In genomic region chr3:194986208-194987043, GRCh38 we compare ENCODE assay signal across 10 cellular contexts.
DNase-seq lines count a peak whose midpoint lies in the region; ATAC-seq and TF ChIP-seq lines count a peak whose summit lies in the region.
"Had no signal": no experiment of that assay in that cellular context is flagged by ENCODE, and none has a peak within 500 bp of the region (broad histone marks: within the 10 kb centered on the region; RNA-seq: fewer than 3 reads in every experiment).

No MANE protein-coding gene starts in this region.

- H3K9me3 ChIP-seq in MG63, result peaks cover 3% of the 10 kb centered on the region
- no peaks in the 10 kb centered on the region for H3K9me3 ChIP-seq in hepatocyte (ENCODE audit: low read depth)
- H3K9me3 ChIP-seq in ovary, result no peaks in the 10 kb centered on the region

- no peaks in the 10 kb centered on the region for H3K79me2 ChIP-seq in hepatocyte

- H3K4me1 ChIP-seq in hepatocyte (ENCODE audit: insufficient read depth), result no peaks in the 10 kb centered on the region
- H3K4me1 ChIP-seq in ovary (ENCODE audit: insufficient read depth), result peaks cover 3% of the 10 kb centered on the region

- no peak for TF ChIP-seq POLR2A in ovary (IDR thresholded peaks at IDR 0.05)

- intact Hi-C loops in ovary (cut with DNase I), result no loop called here

- H3K27me3 ChIP-seq in MG63 (no peaks in the 10 kb centered on the region), hepatocyte (no peaks in the 10 kb centered on the region), ovary (no peaks in the 10 kb centered on the region)

- DNase-seq in AML-193 (lab: John Stamatoyannopoulos, UW) (peak; percentile 97), MG63 (peak; percentile 57), left kidney (ENCODE audit: low read depth, low spot score) (peak; percentile 48), hippocampal formation (lab: John Stamatoyannopoulos, UW) (no peak), hepatocyte (ENCODE audit: low spot score) (no peak), hepatic stellate cell (ENCODE audit: low spot score) (no peak), ovary (no peak)
- DNase-seq: NCI-H345 had no signal

- no peak overlapping the region for H3K27ac ChIP-seq in hepatocyte
- H3K27ac ChIP-seq in ovary, result no peak overlapping the region

- H3K4me3 Mint-ChIP-seq in activated T-helper 17 cell treated with anti-CD3 and anti-CD28 coated beads, Interleukin-2, amount 50 U/mL, for 72 hours, result no peak overlapping the region
- H3K4me3 Mint-ChIP-seq: activated T-helper 1 cell treated with anti-CD3 and anti-CD28 coated beads, Interleukin-12 subunit alpha, Interleukin-12 subunit beta, Interleukin-2, Interleukin-4 antibody, amounts not matched to agents 30 ng/mL and 10 ng/mL and 1 ng/mL, durations not matched to agents 14 hours and 24 hours and 36 hours had no signal

- peaks cover 3% of the 10 kb centered on the region for H3K9me3 Mint-ChIP-seq in activated T-helper 17 cell treated with anti-CD3 and anti-CD28 coated beads, Interleukin-2, amount 50 U/mL, for 72 hours
- H3K9me3 Mint-ChIP-seq: activated T-helper 1 cell treated with anti-CD3 and anti-CD28 coated beads, Interleukin-12 subunit alpha, Interleukin-12 subunit beta, Interleukin-2, Interleukin-4 antibody, amounts not matched to agents 30 ng/mL and 10 ng/mL and 1 ng/mL, durations not matched to agents 14 hours and 24 hours and 36 hours had no signal

- H3K27ac Mint-ChIP-seq in activated T-helper 17 cell treated with anti-CD3 and anti-CD28 coated beads, Interleukin-2, amount 50 U/mL, for 72 hours, result no peak overlapping the region
- H3K27ac Mint-ChIP-seq: activated T-helper 1 cell treated with anti-CD3 and anti-CD28 coated beads, Interleukin-12 subunit alpha, Interleukin-12 subunit beta, Interleukin-2, Interleukin-4 antibody, amounts not matched to agents 30 ng/mL and 10 ng/mL and 1 ng/mL, durations not matched to agents 14 hours and 24 hours and 36 hours had no signal

- no peak overlapping the region for H3K4me3 ChIP-seq in MG63
- H3K4me3 ChIP-seq in hepatocyte, result no peak overlapping the region
- no peak overlapping the region for H3K4me3 ChIP-seq in ovary

- H3K36me3 ChIP-seq in MG63 (no peaks in the 10 kb centered on the region), hepatocyte (replicated peaks; ENCODE audit: insufficient read depth, low read depth) (no peaks in the 10 kb centered on the region), ovary (no peaks in the 10 kb centered on the region)

- H4K20me1 ChIP-seq in hepatocyte (ENCODE audit: insufficient read depth, poor library complexity, severe bottlenecking), result no peaks in the 10 kb centered on the region

- TF ChIP-seq CTCF in hepatocyte (IDR thresholded peaks at IDR 0.05; ENCODE audit: poor library complexity), result no peak
- no peak for TF ChIP-seq CTCF in ovary (IDR thresholded peaks at IDR 0.05)

- no peaks in the 10 kb centered on the region for H3K4me1 Mint-ChIP-seq in activated T-helper 17 cell treated with anti-CD3 and anti-CD28 coated beads, Interleukin-2, amount 50 U/mL, for 72 hours

- 86% methylated on average over 17 of the region's 17 CpGs for WGBS in hepatocyte (ENCODE audit: low lambda C conversion rate, missing lambda C conversion rate)
- 85 to 91% (median 88%) methylated on average over 17 of the region's 17 CpGs for WGBS in ovary, 3 donors

- H3K27me3 Mint-ChIP-seq in activated T-helper 17 cell treated with anti-CD3 and anti-CD28 coated beads, Interleukin-2, amount 50 U/mL, for 72 hours, result peaks cover 24% of the 10 kb centered on the region

- H3K9me2 ChIP-seq in hepatocyte (replicated peaks; ENCODE audit: insufficient read depth), result no peaks in the 10 kb centered on the region

- TF ChIP-seq EP300 in ovary (IDR thresholded peaks at IDR 0.05), result no peak

- ATAC-seq in activated T-helper 17 cell treated with anti-CD3 and anti-CD28 coated beads, Interleukin-2, amount 50 U/mL, for 72 hours (replicated peaks), result peak; percentile 44

- H3K4me2 ChIP-seq in hepatocyte, result no peak overlapping the region

- H3K36me3 Mint-ChIP-seq in activated T-helper 17 cell treated with anti-CD3 and anti-CD28 coated beads, Interleukin-2, amount 50 U/mL, for 72 hours (ENCODE audit: low read depth), result no peaks in the 10 kb centered on the region

- no peak overlapping the region for H2AFZ ChIP-seq in hepatocyte

Comparison
In these comparisons a context has a peak if more than half of its experiments do, and no peak if none do; other contexts are left out.
1. DNase-seq: peak in AML-193 (2 of 2), MG63 (single experiment) and left kidney (single experiment); none in hippocampal formation (0 of 2), hepatocyte (single experiment), hepatic stellate cell (single experiment) and ovary (0 of 5).